In genomic region chr2:204177977-204178522, GRCh38 we compare ENCODE assay signal across 8 cellular contexts.
DNase-seq lines count a peak whose midpoint lies in the region; ATAC-seq and TF ChIP-seq lines count a peak whose summit lies in the region.

No MANE protein-coding gene starts in this region.

- no peak overlapping the region for H3K4me3 ChIP-seq in foreskin fibroblast (ENCODE audit: low read depth in 1 of 2, low read length in 2 of 2)

- intact Hi-C loops in sciatic nerve (cut with DNase I): no loop called here

- DNase-seq in G401 (ENCODE audit: low spot score) (peak; percentile 8), NCI-H1694 (lab: John Stamatoyannopoulos, UW) (peak; percentile 2), activated T-cell treated with anti-CD3 and anti-CD28 coated beads for 1 hour (ENCODE audit: low read depth) (peak; percentile 74), foreskin fibroblast (peak in 1 of 2 donors; percentile 12), sciatic nerve (ENCODE audit: low spot score) (peak; percentile 65), retina (no peak), OCI-M2 (lab: John Stamatoyannopoulos, UW; ENCODE audit: unreplicated experiment) (no peak)

- peak; percentile 38 for TF ChIP-seq CTCF in foreskin fibroblast (IDR thresholded peaks at IDR 0.05; ENCODE audit: low read depth, low read length)

- in situ Hi-C loops in G401 (cut with HindIII; ENCODE audit: low sequenced_read_pairs): no loop called here

- peak; percentile 71 for ATAC-seq in GM21786 (IDR thresholded peaks at IDR 0.05; ENCODE audit: unreplicated experiment)
- ATAC-seq in sciatic nerve: peak; percentile 65

Comparison
In these comparisons a context has a peak if more than half of its experiments do, and no peak if none do; other contexts are left out.
1. DNase-seq: peak in G401 (single experiment), NCI-H1694 (single experiment), activated T-cell treated with anti-CD3 and anti-CD28 coated beads for 1 hour (single experiment) and sciatic nerve (single experiment); none in retina (single experiment) and OCI-M2 (single experiment).